1 cellular context compared by ENCODE assay signal in the genomic region with DNA sequence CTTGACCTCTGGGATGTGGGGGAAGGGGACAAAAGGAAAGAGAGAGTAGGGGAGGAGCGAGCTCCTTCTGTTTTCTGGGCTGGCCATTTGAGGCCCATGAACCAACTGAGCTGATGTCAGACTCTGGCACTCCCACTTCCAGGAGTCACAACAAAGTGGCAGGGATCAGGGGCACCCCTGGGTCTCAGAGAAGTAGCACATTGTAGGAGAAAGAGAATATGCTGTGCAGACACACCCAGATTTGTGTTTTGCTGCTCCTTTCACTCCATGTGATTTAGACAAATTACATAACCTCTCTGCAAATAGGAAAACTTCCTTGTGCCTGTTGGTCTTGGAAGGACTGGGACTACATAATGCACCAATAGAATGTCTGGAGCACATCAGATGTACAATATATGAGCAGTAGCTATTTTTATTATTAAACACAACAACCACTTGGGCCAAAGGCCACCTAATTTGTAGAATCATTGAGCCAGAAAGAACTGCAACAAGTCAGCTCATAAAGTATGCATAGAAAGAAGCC.
TF ChIP-seq lines count a peak whose summit lies in the region.

No MANE protein-coding gene starts in this region.

TF ChIP-seq in HCT116, 20 proteins besides CTCF, POLR2A, EP300 and RAD21 (continued from another document):
- TF ChIP-seq ATF3 (IDR thresholded peaks at IDR 0.05): no peak
TF ChIP-seq in HCT116: peak in this region for 0.
